ENCODE assay signal across 9 cellular contexts in genomic region chr10:90858489-90858968, GRCh38. TPM values are rescaled to one million over a fixed set of nuclear protein-coding genes. Genes with fewer than 3 reads are reported as not detected.
DNase-seq lines count a peak whose midpoint lies in the region; ATAC-seq and TF ChIP-seq lines count a peak whose summit lies in the region.
"Had no signal": no experiment of that assay in that cellular context is flagged by ENCODE, and none has a peak within 500 bp of the region (broad histone marks: within the 10 kb centered on the region; RNA-seq: fewer than 3 reads in every experiment).

No MANE protein-coding gene starts in this region.

- H3K4me1 ChIP-seq in Loucy (ENCODE audit: insufficient read depth, low read length, poor library complexity, severe bottlenecking) (no peaks in the 10 kb centered on the region), duodenal mucosa (ENCODE audit: control insufficient read depth in 1 of 2, insufficient read depth in 2 of 2, low read length in 2 of 2) (peaks cover 0 to 4% of the 10 kb centered on the region in 2 donors)

- peaks cover 5% of the 10 kb centered on the region for H3K27me3 ChIP-seq in AG04450 (ENCODE audit: control insufficient read depth, insufficient read depth, low read length)
- H3K27me3 ChIP-seq in Loucy (ENCODE audit: insufficient read depth, low read length, poor library complexity, severe bottlenecking) = peaks cover 18% of the 10 kb centered on the region
- peaks cover 28 to 43% of the 10 kb centered on the region in 2 donors for H3K27me3 ChIP-seq in duodenal mucosa (ENCODE audit: control insufficient read depth in 1 of 2, insufficient read depth in 2 of 2, low read length in 2 of 2)

- peak overlapping the region; percentile 65 for H3K4me2 ChIP-seq in Loucy (ENCODE audit: low read depth, low read length, poor library complexity, severe bottlenecking)

- no peaks in the 10 kb centered on the region for H3F3A ChIP-seq in Loucy (ENCODE audit: low read depth)

- peak overlapping the region; percentile 63 for H3K4me3 ChIP-seq in AG04450 (ENCODE audit: low read depth, low read length)
- H3K4me3 ChIP-seq in Loucy (ENCODE audit: low read length, poor library complexity, severe bottlenecking) = peak overlapping the region; percentile 70
- H3K4me3 ChIP-seq in duodenal mucosa (ENCODE audit: low read depth in 1 of 2, low read length in 2 of 2) = peak overlapping the region; percentile 65 to 68

- H3K36me3 Mint-ChIP-seq in naive thymus-derived CD8-positive, alpha-beta T cell = peaks cover 0 to 5% (median 2%) of the 10 kb centered on the region in 3 donors

- CTCF ChIA-PET in AG04450 (lab: Charles Lee) = interaction anchor here (0.6 to 10.9 kb wide), 6 partner anchors 9 to 803 kb away, joined by 3 to 249 read pairs (median 3); partner anchors contain the start of gene RPP30

- no peaks in the 10 kb centered on the region for H3K9me3 Mint-ChIP-seq in naive thymus-derived CD8-positive, alpha-beta T cell

- TF ChIP-seq CTCF in AG04450 (IDR thresholded peaks at IDR 0.05; ENCODE audit: low read depth, low read length) = no peak
- no peak for TF ChIP-seq CTCF in Loucy (conservative IDR thresholded peaks at IDR 0.05; ENCODE audit: low read length)

- peak overlapping the region in 3 of 10 donors; percentile 20 to 72 (median 64) for H3K27ac Mint-ChIP-seq in naive thymus-derived CD8-positive, alpha-beta T cell

- H3K9ac ChIP-seq in Loucy (ENCODE audit: low read depth, low read length, poor library complexity, severe bottlenecking) (no peak overlapping the region), duodenal mucosa (ENCODE audit: low read depth in 1 of 2, low read length in 2 of 2) (peak overlapping the region; percentile 28 to 62)

- H3K4me3 Mint-ChIP-seq in naive thymus-derived CD8-positive, alpha-beta T cell = peak overlapping the region; percentile 81 to 96 (median 87)

- no peaks in the 10 kb centered on the region for H4K20me1 ChIP-seq in Loucy (ENCODE audit: insufficient read depth, low read length, poor library complexity, severe bottlenecking)

- H3K79me2 ChIP-seq in Loucy (ENCODE audit: insufficient read depth, low read length) = no peaks in the 10 kb centered on the region

- POLR2A ChIA-PET in AG04450 (lab: Yijun Ruan, JAX) = no interaction called here
- POLR2A ChIA-PET in naive thymus-derived CD8-positive, alpha-beta T cell (lab: Charles Lee) = no interaction called here

- H3K9me3 ChIP-seq in AG04450 (ENCODE audit: control insufficient read depth, insufficient read depth, low read length) = no peaks in the 10 kb centered on the region; the same call in 1 of the 2 replicates
- no peaks in the 10 kb centered on the region for H3K9me3 ChIP-seq in Loucy (ENCODE audit: insufficient read depth, low read depth, low read length)
- no peaks in the 10 kb centered on the region for H3K9me3 ChIP-seq in duodenal mucosa (ENCODE audit: control insufficient read depth in 1 of 2, low read length in 2 of 2)
- H3K9me3 ChIP-seq: adrenal gland had no signal

- H3K27ac ChIP-seq in AG04450 (ENCODE audit: low read depth, low read length) (peak overlapping the region; percentile 65), duodenal mucosa (ENCODE audit: low read depth, low read length) (no peak overlapping the region)

- peaks cover 28 to 72% (median 42%) of the 10 kb centered on the region in 5 donors for H3K27me3 Mint-ChIP-seq in naive thymus-derived CD8-positive, alpha-beta T cell

- no peak for ATAC-seq in naive thymus-derived CD8-positive, alpha-beta T cell

- H3K4me1 Mint-ChIP-seq in naive thymus-derived CD8-positive, alpha-beta T cell = peaks cover 4 to 15% (median 11%) of the 10 kb centered on the region in 4 donors

- H2AFZ ChIP-seq in Loucy (ENCODE audit: low read length) = peak overlapping the region; percentile 75; the same call in 1 of the 2 replicates

- H3K36me3 ChIP-seq in Loucy (ENCODE audit: insufficient read depth, low read length) = no peaks in the 10 kb centered on the region
- H3K36me3 ChIP-seq in duodenal mucosa (ENCODE audit: control insufficient read depth in 1 of 2, insufficient read depth in 2 of 2, low read length in 2 of 2) = no peaks in the 10 kb centered on the region
- H3K36me3 ChIP-seq: adrenal gland had no signal

- no peaks in the 10 kb centered on the region for H3K9me2 ChIP-seq in Loucy (replicated peaks; ENCODE audit: low read depth, low read length)

- DNase-seq in AG04450 (ENCODE audit: low read depth, low spot score) (no peak), activated gamma-delta T cell treated with Interleukin-2 at 50 U/mL for 16 hours (no peak), HPDE6-E6E7 (ENCODE audit: extremely low spot score) (no peak), HuH-7 (ENCODE audit: low spot score) (no peak)
- DNase-seq in naive thymus-derived CD8-positive, alpha-beta T cell = no peak
- DNase-seq in activated CD4-positive, alpha-beta T cell treated with anti-CD3 and anti-CD28 coated beads, Interleukin-2, amount 50 U/mL, for 1 hour = no peak

RNA-seq across cellular contexts. Expression of gene HTR7, which starts 0.7 kb away (rescaled TPM):
- 1.1 TPM in 2 replicates for polyA plus RNA-seq in AG04450 (2011; rRNA removed)
- 0.64 and 1.00 TPM in 2 replicates for polyA minus RNA-seq in AG04450 (2011; rRNA and poly(A)+ RNA removed)
- not detected for total RNA-seq in naive thymus-derived CD8-positive, alpha-beta T cell
- under 1 TPM in 1 of 3 donors, not detected in 2; 0.07 TPM for polyA plus RNA-seq in naive thymus-derived CD8-positive, alpha-beta T cell

RNA-seq across cellular contexts. Expression of gene RPP30, which starts 13.2 kb away (rescaled TPM):
- polyA plus RNA-seq in AG04450 (2011; rRNA removed) = 41.8 and 43.7 TPM in 2 replicates
- polyA minus RNA-seq in AG04450 (2011; rRNA and poly(A)+ RNA removed) = 18.2 and 24.6 TPM in 2 replicates
- 10 to 100 TPM; 35.4 to 35.6 TPM for total RNA-seq in naive thymus-derived CD8-positive, alpha-beta T cell
- 10 to 100 TPM; 36.7 to 48.2 (median 37.7) TPM for polyA plus RNA-seq in naive thymus-derived CD8-positive, alpha-beta T cell
